17 cellular contexts compared by ENCODE assay signal in genomic region chr12:93737457-93738198, GRCh38.
A peak's percentile ranks its signal among the peaks of the same experiment; 100 is the strongest.
DNase-seq lines count a peak whose midpoint lies in the region; ATAC-seq and TF ChIP-seq lines count a peak whose summit lies in the region.
"Had no signal": no experiment of that assay in that cellular context is flagged by ENCODE, and none has a peak within 500 bp of the region (broad histone marks: within the 10 kb centered on the region; RNA-seq: fewer than 3 reads in every experiment).

No MANE protein-coding gene starts in this region.

- peak in 3 of 4 donors; percentile 3 to 81 (median 70) for TF ChIP-seq EP300 in sigmoid colon (IDR thresholded peaks at IDR 0.05)

- H3K4me3 ChIP-seq in right cardiac atrium (ENCODE audit: low read length) (no peak overlapping the region), sigmoid colon (peak overlapping the region; percentile 9 to 43 (median 28)), aorta (ENCODE audit: low read length in 2 of 2) (no peak overlapping the region)
- H3K4me3 ChIP-seq: A549 had no signal

- 47% methylated on average over 5 of the region's 5 CpGs for WGBS in right cardiac atrium
- 31 to 55% methylated on average over 5 of the region's 5 CpGs for WGBS in sigmoid colon, 2 donors
- WGBS in aorta, 2 donors, result 46 to 47% methylated on average over 5 of the region's 5 CpGs

- H3K27ac ChIP-seq in right cardiac atrium (ENCODE audit: low read length) (peak overlapping the region; percentile 91), sigmoid colon (peak overlapping the region; percentile 86 to 94 (median 90)), aorta (ENCODE audit: low read depth in 1 of 2, low read length in 2 of 2) (peak overlapping the region; percentile 6 to 58)
- H3K27ac ChIP-seq: A549 had no signal

- ATAC-seq in Right ventricle myocardium superior (ENCODE audit: poor library complexity), result peak; percentile 19
- peak in 1 of 2 donors; percentile 5 for ATAC-seq in right cardiac atrium
- ATAC-seq in aorta (ENCODE audit: low FRiP score), result no peak
- no peak for ATAC-seq in HG03139 (IDR thresholded peaks at IDR 0.05; ENCODE audit: unreplicated experiment)
- no peak for ATAC-seq in GM19035 (IDR thresholded peaks at IDR 0.05; ENCODE audit: unreplicated experiment)
- ATAC-seq: activated CD4-positive, CD25-positive, alpha-beta regulatory T cell treated with anti-CD3 and anti-CD28 coated beads, Interleukin-2, amount 50 U/mL, for 24 hours; activated naive CD8-positive, alpha-beta T cell treated with anti-CD3 and anti-CD28 coated beads, Interleukin-2, amount 50 U/mL, for 24 hours; T-cell had no signal

- H3K27me3 ChIP-seq in right cardiac atrium (ENCODE audit: control insufficient read depth, insufficient read depth), result no peaks in the 10 kb centered on the region
- no peaks in the 10 kb centered on the region for H3K27me3 ChIP-seq in sigmoid colon
- H3K27me3 ChIP-seq in aorta (ENCODE audit: control insufficient read depth in 1 of 2, insufficient read depth in 2 of 2, low read length in 1 of 2), result no peaks in the 10 kb centered on the region

- TF ChIP-seq POLR2A in sigmoid colon (IDR thresholded peaks at IDR 0.05), result no peak

- H3K4me1 ChIP-seq in right cardiac atrium (ENCODE audit: control insufficient read depth, insufficient read depth, low read length) (peaks cover 5% of the 10 kb centered on the region), sigmoid colon (peaks cover 0 to 79% (median 62%) of the 10 kb centered on the region in 4 donors), aorta (ENCODE audit: control insufficient read depth in 1 of 2, insufficient read depth in 2 of 2, low read length in 2 of 2) (peaks cover 3 to 4% of the 10 kb centered on the region in 2 donors)

- H3K9me3 ChIP-seq in right cardiac atrium (ENCODE audit: control insufficient read depth, low read length), result no peaks in the 10 kb centered on the region
- H3K9me3 ChIP-seq in sigmoid colon, result no peaks in the 10 kb centered on the region
- no peaks in the 10 kb centered on the region for H3K9me3 ChIP-seq in aorta (ENCODE audit: control insufficient read depth, low read length)
- H3K9me3 ChIP-seq: A549 had no signal

- intact Hi-C loops in Right ventricle myocardium superior (cut with DNase I) (no loop called here), cardiac septum (cut with DNase I) (no loop called here), right cardiac atrium (cut with DNase I) (loop anchor here (5.0 to 10.0 kb wide), 5 partner anchors 50 to 165 kb away; partner anchors contain the start of genes CRADD (in 1 of the 4) and SOCS2 (in 1 of the 4)), sigmoid colon (cut with DNase I) (loop anchor here (2.0 kb wide), 2 partner anchors 61 to 143 kb away; partner anchors contain the start of gene CRADD), aorta (cut with DNase I) (no loop called here)

- no peak for TF ChIP-seq CTCF in sigmoid colon (IDR thresholded peaks at IDR 0.05)

- DNase-seq in Right ventricle myocardium superior, result no peak
- no peak for DNase-seq in cardiac septum (ENCODE audit: low spot score)
- no peak for DNase-seq in right cardiac atrium
- peak; percentile 84 for DNase-seq in sigmoid colon
- DNase-seq in aorta, result no peak
- no peak for DNase-seq in activated CD4-positive, CD25-positive, alpha-beta regulatory T cell (lab: John Stamatoyannopoulos, UW)
- DNase-seq: activated naive CD8-positive, alpha-beta T cell treated with anti-CD3 and anti-CD28 coated beads, Interleukin-2, amount 50 U/mL, for 24 hours; activated T-cell treated with anti-CD3 and anti-CD28 coated beads for 4 hours; Kasumi-1; NCI-H146; NCI-H510A treated with DMSO at 0.1 percent for 48 hours; stimulated activated CD4-positive, alpha-beta T cell treated with anti-CD3 and anti-CD28 coated beads, Interleukin-4, amount 100 ng/mL, for 1 hour; T-cell had no signal

- H3K36me3 ChIP-seq in sigmoid colon, result no peaks in the 10 kb centered on the region
- no peaks in the 10 kb centered on the region for H3K36me3 ChIP-seq in aorta (ENCODE audit: control insufficient read depth in 1 of 2, insufficient read depth in 2 of 2, low read length in 1 of 2)

Comparison
In these comparisons a context has a peak if more than half of its experiments do, and no peak if none do; other contexts are left out.
1. intact Hi-C loops: an anchor here in right cardiac atrium (5.0 to 10.0 kb wide) and sigmoid colon (2.0 kb wide); none called in Right ventricle myocardium superior, cardiac septum and aorta.
2. H3K27ac ChIP-seq: peak in every context shown above with its lines; median percentile 91 in right cardiac atrium; 90 in sigmoid colon; 32 in aorta.
3. H3K4me3 ChIP-seq: peak in sigmoid colon (4 of 4); none in right cardiac atrium (single experiment) and aorta (0 of 2).